ENCODE assay signal across 8 cellular contexts in genomic region chr9:66900490-66901131, GRCh38.
DNase-seq lines count a peak whose midpoint lies in the region; ATAC-seq and TF ChIP-seq lines count a peak whose summit lies in the region.
"Not testable (repeated sequence)": the region's sequence is repeated elsewhere in the genome, so short reads cannot be mapped to it uniquely, and the experiment has no call there.

Gene ZNF658, plus strand, starts transcription at chr9:66900725. Its CDS starts 2,837 bp downstream, at chr9:66903562.

- H3K27ac Mint-ChIP-seq in T-helper 1 cell treated with Interleukin-12 subunit alpha and Interleukin-12 subunit beta and Interleukin-4 antibody, amounts not matched to agents 30 μg/mL and 1 μg/mL, for 36 hours: peak within 1 kb of the TSS; percentile 88
- peak within 1 kb of the TSS; percentile 65 to 88 (median 82) for H3K27ac Mint-ChIP-seq in nephron

- not testable (repeated sequence) for H3K36me3 ChIP-seq in adipocyte (ENCODE audit: control insufficient read depth, insufficient read depth, low read length, severe bottlenecking)

- peak; percentile 74 for DNase-seq in CD1c-positive myeloid dendritic cell (ENCODE audit: extremely low spot score)
- peak; percentile 86 for DNase-seq in adipocyte (ENCODE audit: low read depth)
- peak; percentile 90 for DNase-seq in glomerular visceral epithelial cell (ENCODE audit: extremely low spot score)
- peak; percentile 26 for DNase-seq in stimulated activated CD8-positive, alpha-beta memory T cell treated with anti-CD3 and anti-CD28 coated beads, Interleukin-15, amount 100 ng/mL, for 1 hour (ENCODE audit: low read depth)

- ATAC-seq in GM21423 (IDR thresholded peaks at IDR 0.05; ENCODE audit: unreplicated experiment) (peak; percentile 98), HG03442 (IDR thresholded peaks at IDR 0.05; ENCODE audit: unreplicated experiment) (peak; percentile 97)

- peak within 1 kb of the TSS; percentile 80 for H3K4me3 ChIP-seq in adipocyte (ENCODE audit: low read length)

- H3K36me3 Mint-ChIP-seq in T-helper 1 cell treated with Interleukin-12 subunit alpha and Interleukin-12 subunit beta and Interleukin-4 antibody, amounts not matched to agents 30 μg/mL and 1 μg/mL, for 36 hours (ENCODE audit: low read depth); nephron (ENCODE audit: low read depth): not testable (repeated sequence)

- peak within 1 kb of the TSS; percentile 97 for H3K4me3 Mint-ChIP-seq in T-helper 1 cell treated with Interleukin-12 subunit alpha and Interleukin-12 subunit beta and Interleukin-4 antibody, amounts not matched to agents 30 μg/mL and 1 μg/mL, for 36 hours
- H3K4me3 Mint-ChIP-seq in nephron: peak within 1 kb of the TSS; percentile 94 to 98 (median 95)

- H3K4me1 Mint-ChIP-seq in T-helper 1 cell treated with Interleukin-12 subunit alpha and Interleukin-12 subunit beta and Interleukin-4 antibody, amounts not matched to agents 30 μg/mL and 1 μg/mL, for 36 hours (ENCODE audit: low read depth); nephron: not testable (repeated sequence)

- not testable (repeated sequence) for TF ChIP-seq CTCF in nephron (IDR thresholded peaks at IDR 0.05; ENCODE audit: unreplicated experiment in 3 of 3)

- H3K4me1 ChIP-seq in adipocyte (ENCODE audit: control insufficient read depth, insufficient read depth, low read length): not testable (repeated sequence)

- peak within 1 kb of the TSS; percentile 77 for H3K9ac ChIP-seq in adipocyte (ENCODE audit: low read length)

- not testable (repeated sequence) for H3K9me3 ChIP-seq in adipocyte (ENCODE audit: control insufficient read depth, low read length)

- H3K9me3 Mint-ChIP-seq in T-helper 1 cell treated with Interleukin-12 subunit alpha and Interleukin-12 subunit beta and Interleukin-4 antibody, amounts not matched to agents 30 μg/mL and 1 μg/mL, for 36 hours; nephron: not testable (repeated sequence)

- H3K27me3 Mint-ChIP-seq in T-helper 1 cell treated with Interleukin-12 subunit alpha and Interleukin-12 subunit beta and Interleukin-4 antibody, amounts not matched to agents 30 μg/mL and 1 μg/mL, for 36 hours (ENCODE audit: low read depth); nephron (ENCODE audit: low read depth): not testable (repeated sequence)

- H3K27me3 ChIP-seq in adipocyte (replicated peaks; ENCODE audit: control insufficient read depth, insufficient read depth, low read length): not testable (repeated sequence)

Comparison
In these comparisons a context has a peak if more than half of its experiments do, and no peak if none do; other contexts are left out.
1. Peak in every context shown above with its lines: DNase-seq, ATAC-seq and H3K4me3 ChIP-seq.
2. DNase-seq: peak in every context shown above with its lines; median percentile 90 in glomerular visceral epithelial cell; 86 in adipocyte; 74 in CD1c-positive myeloid dendritic cell; 26 in stimulated activated CD8-positive, alpha-beta memory T cell treated with anti-CD3 and anti-CD28 coated beads, Interleukin-15, amount 100 ng/mL, for 1 hour.